ENCODE assay signal across 30 cellular contexts in the genomic region with DNA sequence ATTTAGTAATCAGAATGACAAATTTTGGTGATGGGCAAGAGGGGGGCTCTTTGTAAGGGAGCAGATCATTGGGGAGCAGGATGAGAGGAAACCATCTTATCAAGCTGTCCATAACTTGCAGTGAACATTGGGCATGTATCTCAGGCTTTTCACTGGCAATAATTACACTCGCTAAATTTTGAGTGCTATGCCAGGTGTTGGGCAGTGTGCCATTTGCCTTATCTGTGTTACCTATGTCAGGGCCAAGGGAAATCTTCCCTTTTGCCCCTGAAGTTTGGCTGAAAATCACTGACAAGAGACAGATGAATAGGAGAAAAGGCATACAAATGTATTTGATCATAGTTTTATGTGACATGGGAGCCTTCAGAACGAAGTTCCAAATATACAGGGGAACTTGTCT. TPM values are rescaled to one million over a fixed set of nuclear protein-coding genes. Genes with fewer than 3 reads are reported as not detected.
"Had no signal": no experiment of that assay in that cellular context is flagged by ENCODE, and none has a peak within 500 bp of the region (broad histone marks: within the 10 kb centered on the region; RNA-seq: fewer than 3 reads in every experiment).

No MANE protein-coding gene starts in this region.

- H3K4me1 Mint-ChIP-seq: activated T-helper 17 cell treated with anti-CD3 and anti-CD28 coated beads, Interleukin-2, amount 50 U/mL, for 72 hours; immature natural killer cell; mesothelial cell of epicardium; naive thymus-derived CD8-positive, alpha-beta T cell; neural progenitor cell had no signal

- H3K9me3 Mint-ChIP-seq: activated naive CD4-positive, alpha-beta T cell treated with anti-CD3 and anti-CD28 coated beads, Interleukin-2, amount 50 U/mL, for 72 hours; activated T-helper 17 cell treated with anti-CD3 and anti-CD28 coated beads, Interleukin-2, amount 50 U/mL, for 72 hours; immature natural killer cell; naive thymus-derived CD8-positive, alpha-beta T cell; neural progenitor cell had no signal

- H3K36me3 Mint-ChIP-seq: activated naive CD4-positive, alpha-beta T cell treated with anti-CD3 and anti-CD28 coated beads, Interleukin-2, amount 50 U/mL, for 72 hours; immature natural killer cell; mesothelial cell of epicardium; naive thymus-derived CD8-positive, alpha-beta T cell; neural progenitor cell had no signal

- H3K27me3 Mint-ChIP-seq: activated T-helper 17 cell treated with anti-CD3 and anti-CD28 coated beads, Interleukin-2, amount 50 U/mL, for 72 hours; progenitor cell of endocrine pancreas had no signal

- ATAC-seq: activated naive CD4-positive, alpha-beta T cell treated with anti-CD3 and anti-CD28 coated beads, Interleukin-2, amount 50 U/mL, for 72 hours; activated T-helper 17 cell treated with anti-CD3 and anti-CD28 coated beads, Interleukin-2, amount 50 U/mL, for 72 hours; esophagus mucosa; left ventricle myocardium superior; naive thymus-derived CD8-positive, alpha-beta T cell; stimulated activated naive B cell treated with anti-CD40 and anti-IgM and Interleukin-4, amounts not matched to agents 10 μg/mL and 1 μg/mL and 100 μg/mL, for 72 hours had no signal

- DNase-seq: activated CD4-positive, alpha-beta T cell treated with anti-CD3 and anti-CD28 coated beads for 1 hour; activated CD4-positive, alpha-beta T cell treated with anti-CD3 and anti-CD28 coated beads, Interleukin-2, amount 50 U/mL, for 1 hour; activated T-cell treated with anti-CD3 and anti-CD28 coated beads, Interleukin-2, amount 50 U/mL, for 1 hour; aorta; brain microvascular endothelial cell; central memory CD4-positive, alpha-beta T cell; effector memory CD4-positive, alpha-beta T cell; glutamatergic neuron; immature natural killer cell; left ventricle myocardium superior; mammary epithelial cell; naive thymus-derived CD8-positive, alpha-beta T cell; retina; stimulated activated CD4-positive, alpha-beta T cell treated with anti-CD3 and anti-CD28 coated beads, Interleukin-2, amount 100 ng/mL, for 48 hours; stimulated activated CD8-positive, alpha-beta memory T cell treated with anti-CD3 and anti-CD28 coated beads, Interleukin-4, amount 100 ng/mL, for 48 hours; stimulated activated naive B cell treated with anti-CD40 and anti-IgM and Interleukin-4, amounts not matched to agents 10 μg/mL and 1 μg/mL and 100 μg/mL, for 72 hours; transverse colon had no signal

- H3K4me3 Mint-ChIP-seq: activated T-helper 17 cell treated with anti-CD3 and anti-CD28 coated beads, Interleukin-2, amount 50 U/mL, for 72 hours; immature natural killer cell; mesothelial cell of epicardium; naive thymus-derived CD8-positive, alpha-beta T cell; neural progenitor cell; stimulated activated naive B cell treated with anti-CD40 and anti-IgM and Interleukin-4, amounts not matched to agents 10 μg/mL and 1 μg/mL and 100 μg/mL, for 72 hours had no signal

- H3K27ac Mint-ChIP-seq: activated naive CD4-positive, alpha-beta T cell treated with anti-CD3 and anti-CD28 coated beads, Interleukin-2, amount 50 U/mL, for 72 hours; activated T-helper 17 cell treated with anti-CD3 and anti-CD28 coated beads, Interleukin-2, amount 50 U/mL, for 72 hours; immature natural killer cell; mesothelial cell of epicardium; naive thymus-derived CD8-positive, alpha-beta T cell; neural progenitor cell; stimulated activated naive B cell treated with anti-CD40 and anti-IgM and Interleukin-4, amounts not matched to agents 10 μg/mL and 1 μg/mL and 100 μg/mL, for 72 hours had no signal

RNA-seq across cellular contexts. Expression of gene NOSTRIN, which starts 39.0 kb away (rescaled TPM):
- total RNA-seq: activated naive CD4-positive, alpha-beta T cell treated with anti-CD3 and anti-CD28 coated beads, Interleukin-2, amount 50 U/mL, for 72 hours; mammary epithelial cell had no signal

RNA-seq across cellular contexts. Expression of gene G6PC2, which starts 59.6 kb away (rescaled TPM):
- total RNA-seq: activated naive CD4-positive, alpha-beta T cell treated with anti-CD3 and anti-CD28 coated beads, Interleukin-2, amount 50 U/mL, for 72 hours; activated T-helper 17 cell treated with anti-CD3 and anti-CD28 coated beads, Interleukin-2, amount 50 U/mL, for 72 hours; dermis microvascular lymphatic vessel endothelial cell; endothelial cell of umbilical vein; esophagus mucosa; frontal cortex; hepatocyte; kidney epithelial cell; left ventricle myocardium superior; mammary epithelial cell; mesothelial cell of epicardium; naive thymus-derived CD8-positive, alpha-beta T cell; omental fat pad; progenitor cell of endocrine pancreas; temporal lobe had no signal
